20 cellular contexts compared by ENCODE assay signal in genomic region chr11:86212212-86212611, GRCh38. TPM values are rescaled to one million over a fixed set of nuclear protein-coding genes. Genes with fewer than 3 reads are reported as not detected.
A peak's percentile ranks its signal among the peaks of the same experiment; 100 is the strongest.
DNase-seq lines count a peak whose midpoint lies in the region; ATAC-seq, FAIRE-seq and TF ChIP-seq lines count a peak whose summit lies in the region.
"Had no signal": no experiment of that assay in that cellular context is flagged by ENCODE, and none has a peak within 500 bp of the region (broad histone marks: within the 10 kb centered on the region; RNA-seq: fewer than 3 reads in every experiment).

No MANE protein-coding gene starts in this region.

- no peak overlapping the region for H3K4me3 ChIP-seq in OCI-LY3 (ENCODE audit: low read length)
- H3K4me3 ChIP-seq: BLaER1 had no signal

- peaks cover 59% of the 10 kb centered on the region for H3K4me1 Mint-ChIP-seq in activated CD4-positive, alpha-beta memory T cell treated with anti-CD3 and anti-CD28 coated beads for 36 hours (ENCODE audit: low read depth)
- peaks cover 50% of the 10 kb centered on the region for H3K4me1 Mint-ChIP-seq in activated CD4-positive, alpha-beta memory T cell treated with anti-CD3 and anti-CD28 coated beads, Interleukin-2, amount 10 ng/mL, durations not matched to agents 7 days and 5 days
- peaks cover 10% of the 10 kb centered on the region for H3K4me1 Mint-ChIP-seq in Calu3 (ENCODE audit: low read depth, unreplicated experiment)

- no peak overlapping the region for H3K4me3 Mint-ChIP-seq in activated CD4-positive, alpha-beta memory T cell treated with anti-CD3 and anti-CD28 coated beads for 36 hours
- H3K4me3 Mint-ChIP-seq in activated CD4-positive, alpha-beta memory T cell treated with anti-CD3 and anti-CD28 coated beads, Interleukin-2, amount 10 ng/mL, durations not matched to agents 7 days and 5 days: no peak overlapping the region
- H3K4me3 Mint-ChIP-seq in Calu3 (ENCODE audit: low read depth, unreplicated experiment): no peak overlapping the region
- H3K4me3 Mint-ChIP-seq: CD4-positive, alpha-beta memory T cell had no signal

- no TSS peak for BruUV-seq in Calu3 (replicated peaks; lab: Mats Ljungman, UMichigan)

- POLR2A ChIA-PET in activated CD4-positive, alpha-beta memory T cell treated with anti-CD3 and anti-CD28 coated beads for 36 hours (lab: Charles Lee): interaction anchor here (0.6 to 1.9 kb wide), 7 partner anchors 9 to 264 kb away, joined by 3 to 6 read pairs (median 3); no protein-coding TSS in a partner anchor
- POLR2A ChIA-PET in activated CD4-positive, alpha-beta memory T cell treated with anti-CD3 and anti-CD28 coated beads, Interleukin-2, amount 10 ng/mL, durations not matched to agents 7 days and 5 days (lab: Charles Lee): interaction anchor here (1.0 to 1.1 kb wide), 2 partner anchors 12 to 37 kb away, joined by 3 to 4 read pairs; no protein-coding TSS in a partner anchor

- peak overlapping the region; percentile 48 for H3K4me2 ChIP-seq in OCI-LY3 (ENCODE audit: low read length)
- H3K4me2 ChIP-seq: BLaER1 had no signal

- no peaks in the 10 kb centered on the region for H4K20me1 ChIP-seq in OCI-LY3 (ENCODE audit: insufficient read depth, low read length)
- H4K20me1 ChIP-seq: BLaER1 had no signal

- no peak overlapping the region for H3K9ac ChIP-seq in OCI-LY3 (ENCODE audit: low read length)
- H3K9ac ChIP-seq: BLaER1 had no signal

- no peaks in the 10 kb centered on the region for H3K36me3 ChIP-seq in OCI-LY3 (replicated peaks; ENCODE audit: low read depth, low read length)
- H3K36me3 ChIP-seq: BLaER1 had no signal

- intact Hi-C loops in activated CD4-positive, alpha-beta memory T cell treated with anti-CD3 and anti-CD28 coated beads for 36 hours (cut with micrococcal nuclease): loop anchor here (5.0 to 10.0 kb wide), 3 partner anchors 203 to 460 kb away; no protein-coding TSS in a partner anchor
- intact Hi-C loops in Calu3 (cut with micrococcal nuclease; ENCODE audit: unreplicated experiment): loop anchor here (5.0 to 10.0 kb wide), 2 partner anchors 170 to 357 kb away; partner anchors contain the start of gene CCDC83

- no peaks in the 10 kb centered on the region for H3K9me3 ChIP-seq in OCI-LY3 (ENCODE audit: insufficient read depth, low read length)
- H3K9me3 ChIP-seq: BLaER1 had no signal

- no peaks in the 10 kb centered on the region for H3K36me3 Mint-ChIP-seq in activated CD4-positive, alpha-beta memory T cell treated with anti-CD3 and anti-CD28 coated beads for 36 hours
- no peaks in the 10 kb centered on the region for H3K36me3 Mint-ChIP-seq in activated CD4-positive, alpha-beta memory T cell treated with anti-CD3 and anti-CD28 coated beads, Interleukin-2, amount 10 ng/mL, durations not matched to agents 7 days and 5 days (ENCODE audit: low read depth)
- H3K36me3 Mint-ChIP-seq in Calu3 (ENCODE audit: insufficient read depth, unreplicated experiment): no peaks in the 10 kb centered on the region
- H3K36me3 Mint-ChIP-seq: CD4-positive, alpha-beta memory T cell had no signal

- TF ChIP-seq CTCF in OCI-LY3 (IDR thresholded peaks at IDR 0.05; ENCODE audit: low read depth, low read length): no peak
- TF ChIP-seq CTCF in Calu3 (IDR thresholded peaks at IDR 0.05; ENCODE audit: unreplicated experiment): no peak

- CTCF ChIA-PET in activated CD4-positive, alpha-beta memory T cell treated with anti-CD3 and anti-CD28 coated beads for 36 hours (lab: Charles Lee): interaction anchor here (0.7 to 2.4 kb wide), 6 partner anchors 10 to 170 kb away, joined by 3 to 8 read pairs (median 5); no protein-coding TSS in a partner anchor
- CTCF ChIA-PET in activated CD4-positive, alpha-beta memory T cell treated with anti-CD3 and anti-CD28 coated beads, Interleukin-2, amount 10 ng/mL, durations not matched to agents 7 days and 5 days (lab: Charles Lee): interaction anchor here (0.6 to 1.3 kb wide), 4 partner anchors 9 to 171 kb away, joined by 3 to 9 read pairs (median 3); no protein-coding TSS in a partner anchor
- CTCF ChIA-PET in Calu3 (lab: Charles Lee): interaction anchor here (1.0 kb wide), 1 partner anchor 170 kb away, joined by 5 read pairs; no protein-coding TSS in a partner anchor

- peak; percentile 84 for FAIRE-seq in GM12892 (lab: Jason Lieb, UNC)
- FAIRE-seq: A204.1 had no signal

- no peak overlapping the region for H2AFZ ChIP-seq in OCI-LY3 (ENCODE audit: low read depth, low read length)

- H3K9me3 Mint-ChIP-seq in activated CD4-positive, alpha-beta memory T cell treated with anti-CD3 and anti-CD28 coated beads for 36 hours: peaks cover 2% of the 10 kb centered on the region
- no peaks in the 10 kb centered on the region for H3K9me3 Mint-ChIP-seq in activated CD4-positive, alpha-beta memory T cell treated with anti-CD3 and anti-CD28 coated beads, Interleukin-2, amount 10 ng/mL, durations not matched to agents 7 days and 5 days
- H3K9me3 Mint-ChIP-seq in Calu3 (ENCODE audit: low read depth, unreplicated experiment): no peaks in the 10 kb centered on the region
- H3K9me3 Mint-ChIP-seq: CD4-positive, alpha-beta memory T cell had no signal

- no peaks in the 10 kb centered on the region for H3K27me3 ChIP-seq in OCI-LY3 (ENCODE audit: low read depth, low read length)
- H3K27me3 ChIP-seq: BLaER1 had no signal

- no peak overlapping the region for H3K27ac ChIP-seq in OCI-LY3 (ENCODE audit: low read length)
- no peak overlapping the region for H3K27ac ChIP-seq in substantia nigra (ENCODE audit: low read depth, low read length, poor library complexity, severe bottlenecking)
- H3K27ac ChIP-seq: BLaER1 had no signal

- H3K27ac Mint-ChIP-seq in activated CD4-positive, alpha-beta memory T cell treated with anti-CD3 and anti-CD28 coated beads for 36 hours: peak overlapping the region; percentile 65
- H3K27ac Mint-ChIP-seq in activated CD4-positive, alpha-beta memory T cell treated with anti-CD3 and anti-CD28 coated beads, Interleukin-2, amount 10 ng/mL, durations not matched to agents 7 days and 5 days: no peak overlapping the region
- H3K27ac Mint-ChIP-seq in Calu3 (ENCODE audit: unreplicated experiment): no peak overlapping the region

- H3K4me1 ChIP-seq in OCI-LY3 (ENCODE audit: low read length): peaks cover 76% of the 10 kb centered on the region
- H3K4me1 ChIP-seq: BLaER1 had no signal

- H3K27me3 Mint-ChIP-seq in activated CD4-positive, alpha-beta memory T cell treated with anti-CD3 and anti-CD28 coated beads for 36 hours: no peaks in the 10 kb centered on the region
- H3K27me3 Mint-ChIP-seq in activated CD4-positive, alpha-beta memory T cell treated with anti-CD3 and anti-CD28 coated beads, Interleukin-2, amount 10 ng/mL, durations not matched to agents 7 days and 5 days: no peaks in the 10 kb centered on the region
- H3K27me3 Mint-ChIP-seq in Calu3 (ENCODE audit: unreplicated experiment): no peaks in the 10 kb centered on the region

- TF ChIP-seq POLR2A in GM12892 (IDR thresholded peaks at IDR 0.05; ENCODE audit: low read depth, low read length): no peak

- no peaks in the 10 kb centered on the region for H3K79me2 ChIP-seq in OCI-LY3 (ENCODE audit: low read length)

- ATAC-seq in HG02678 (IDR thresholded peaks at IDR 0.05; ENCODE audit: unreplicated experiment): no peak
- ATAC-seq: SK-N-SH treated with all-trans-retinoic acid at 6 μM for 48 hours had no signal

- no peak for DNase-seq in activated CD4-positive, alpha-beta memory T cell treated with anti-CD3 and anti-CD28 coated beads for 36 hours
- DNase-seq in activated CD4-positive, alpha-beta memory T cell treated with anti-CD3 and anti-CD28 coated beads, Interleukin-2, amount 10 ng/mL, durations not matched to agents 7 days and 5 days: no peak
- DNase-seq in GM12892 (ENCODE audit: insufficient read length): no peak
- DNase-seq in kidney tubule cell (ENCODE audit: low spot score): peak; percentile 39
- no peak for DNase-seq in Calu3
- DNase-seq in substantia nigra (lab: John Stamatoyannopoulos, UW): no peak
- DNase-seq: CD4-positive, alpha-beta memory T cell; H7; NCI-H187; NCI-H2107; NCI-H510A; NCI-H748 treated with DMSO at 0.1 percent for 48 hours; OCI-M1; RPMI8226; SIG-M5 had no signal

RNA-seq across cellular contexts. Expression of gene EED, which starts 32.3 kb away (rescaled TPM):
- 100 to 1,000 TPM; 170 TPM for total RNA-seq in activated CD4-positive, alpha-beta memory T cell treated with anti-CD3 and anti-CD28 coated beads for 36 hours
- total RNA-seq in activated CD4-positive, alpha-beta memory T cell treated with anti-CD3 and anti-CD28 coated beads, Interleukin-2, amount 10 ng/mL, durations not matched to agents 7 days and 5 days: 10 to 100 TPM; 63.9 to 66.9 TPM
- 66.7 TPM for polyA plus RNA-seq in GM12892 (2012; ENCODE audit: missing spikeins)
- 24.2 and 24.4 TPM in 2 replicates for total RNA-seq in Calu3 (2022)
